28 cellular contexts compared by ENCODE assay signal in genomic region chr4:26995316-26995715, GRCh38.
DNase-seq lines count a peak whose midpoint lies in the region; ATAC-seq, FAIRE-seq and TF ChIP-seq lines count a peak whose summit lies in the region.
"Had no signal": no experiment of that assay in that cellular context is flagged by ENCODE, and none has a peak within 500 bp of the region (broad histone marks: within the 10 kb centered on the region; RNA-seq: fewer than 3 reads in every experiment).

No MANE protein-coding gene starts in this region.

- H3K9me2 ChIP-seq in GM23338 (ENCODE audit: insufficient read depth), result 0 out of 2 replicates have a peak, but pooled peaks cover 3% of the 10 kb centered on the region

- intact Hi-C loops in activated CD4-positive, alpha-beta memory T cell treated with anti-CD3 and anti-CD28 coated beads for 36 hours (cut with micrococcal nuclease), result no loop called here
- intact Hi-C loops in pancreas (cut with DNase I), result loop anchor here in 1 of 3 donors (10.0 kb wide), 1 partner anchor 1021 kb away; no protein-coding TSS in a partner anchor

- H3K27ac Mint-ChIP-seq in activated CD4-positive, alpha-beta memory T cell treated with anti-CD3 and anti-CD28 coated beads for 36 hours, result peak overlapping the region; percentile 8
- H3K27ac Mint-ChIP-seq in activated CD4-positive, alpha-beta memory T cell treated with anti-CD3 and anti-CD28 coated beads, Interleukin-2, amount 10 ng/mL, durations not matched to agents 7 days and 5 days, result no peak overlapping the region
- H3K27ac Mint-ChIP-seq in GM23338 (no peak overlapping the region; the same call in 1 of the 2 replicates), T-cell (peak overlapping the region; percentile 1 to 3)
- H3K27ac Mint-ChIP-seq: CD4-positive, alpha-beta T cell had no signal

- WGBS in pancreas, 2 donors, result 94 to 97% methylated on average over 2 of the region's 2 CpGs

- H3K79me2 ChIP-seq in GM23338 (replicated peaks; ENCODE audit: insufficient read depth), result no peaks in the 10 kb centered on the region

- CTCF ChIA-PET in activated CD4-positive, alpha-beta memory T cell treated with anti-CD3 and anti-CD28 coated beads for 36 hours (lab: Charles Lee), result no interaction called here
- CTCF ChIA-PET in activated CD4-positive, alpha-beta memory T cell treated with anti-CD3 and anti-CD28 coated beads, Interleukin-2, amount 10 ng/mL, durations not matched to agents 7 days and 5 days (lab: Charles Lee), result no interaction called here
- CTCF ChIA-PET in T-cell (lab: Charles Lee), result no interaction called here

- H3K4me3 ChIP-seq in GM23338 (no peak overlapping the region), pancreas (no peak overlapping the region)
- H3K4me3 ChIP-seq: BLaER1, GM12878, HAP-1, SJCRH30 had no signal

- no peak overlapping the region for H3K4me2 ChIP-seq in GM23338
- H3K4me2 ChIP-seq: BLaER1, KMS-11 had no signal

- no peak for DNase-seq in activated CD4-positive, alpha-beta memory T cell treated with anti-CD3 and anti-CD28 coated beads for 36 hours
- no peak for DNase-seq in activated CD4-positive, alpha-beta memory T cell treated with anti-CD3 and anti-CD28 coated beads, Interleukin-2, amount 10 ng/mL, durations not matched to agents 7 days and 5 days
- DNase-seq in GM23338 (ENCODE audit: low spot score) (peak; percentile 21), T-cell (no peak), pancreas (no peak), NCI-H146 (lab: John Stamatoyannopoulos, UW) (no peak)
- DNase-seq in activated effector memory CD4-positive, alpha-beta T cell treated with Interleukin-2 at 50 U/mL for 16 hours, result no peak
- DNase-seq: Caco-2; CD4-positive, alpha-beta T cell; DMS 273 treated with DMSO at 0.1 percent for 48 hours; DMS79 treated with DMSO at 0.1 percent for 48 hours; IMR-90; MV-4-11; NCI-H1105 treated with DMSO at 0.1 percent for 48 hours; NCI-H187 treated with DMSO at 0.1 percent for 48 hours; NCI-H2107; NCI-H226; NCI-H510A treated with DMSO at 0.1 percent for 48 hours; NCI-H748 treated with DMSO at 0.1 percent for 48 hours; OCI-M1; SJCRH30 had no signal

- no peaks in the 10 kb centered on the region for H3K27me3 Mint-ChIP-seq in activated CD4-positive, alpha-beta memory T cell treated with anti-CD3 and anti-CD28 coated beads for 36 hours
- no peaks in the 10 kb centered on the region for H3K27me3 Mint-ChIP-seq in activated CD4-positive, alpha-beta memory T cell treated with anti-CD3 and anti-CD28 coated beads, Interleukin-2, amount 10 ng/mL, durations not matched to agents 7 days and 5 days
- no peaks in the 10 kb centered on the region for H3K27me3 Mint-ChIP-seq in GM23338 (ENCODE audit: insufficient read depth, low read depth, poor library complexity)
- no peaks in the 10 kb centered on the region for H3K27me3 Mint-ChIP-seq in T-cell
- H3K27me3 Mint-ChIP-seq: CD4-positive, alpha-beta T cell had no signal

- POLR2A ChIA-PET in activated CD4-positive, alpha-beta memory T cell treated with anti-CD3 and anti-CD28 coated beads for 36 hours (lab: Charles Lee), result no interaction called here
- POLR2A ChIA-PET in activated CD4-positive, alpha-beta memory T cell treated with anti-CD3 and anti-CD28 coated beads, Interleukin-2, amount 10 ng/mL, durations not matched to agents 7 days and 5 days (lab: Charles Lee), result no interaction called here
- POLR2A ChIA-PET in T-cell (lab: Charles Lee), result no interaction called here

- H2AFZ ChIP-seq in GM23338, result no peak overlapping the region

- no peak overlapping the region for H3K27ac ChIP-seq in GM23338 (ENCODE audit: low read depth)
- H3K27ac ChIP-seq in pancreas, result no peak overlapping the region
- H3K27ac ChIP-seq: BLaER1, KMS-11, SJCRH30 had no signal

- no peaks in the 10 kb centered on the region for H4K20me1 ChIP-seq in GM23338 (replicated peaks; ENCODE audit: insufficient read depth)

- H3K27me3 ChIP-seq in GM23338 (ENCODE audit: insufficient read depth), result no peaks in the 10 kb centered on the region
- H3K27me3 ChIP-seq in pancreas, result no peaks in the 10 kb centered on the region
- H3K27me3 ChIP-seq: BLaER1, SJCRH30 had no signal

- H3K9me3 Mint-ChIP-seq in activated CD4-positive, alpha-beta memory T cell treated with anti-CD3 and anti-CD28 coated beads for 36 hours, result peaks cover 5% of the 10 kb centered on the region
- H3K9me3 Mint-ChIP-seq in activated CD4-positive, alpha-beta memory T cell treated with anti-CD3 and anti-CD28 coated beads, Interleukin-2, amount 10 ng/mL, durations not matched to agents 7 days and 5 days, result peaks cover 3% of the 10 kb centered on the region
- H3K9me3 Mint-ChIP-seq in GM23338 (peaks cover 4% of the 10 kb centered on the region; the same call in 2 of the 3 replicates), T-cell (peaks cover 0 to 4% (median 3%) of the 10 kb centered on the region in 3 donors)
- H3K9me3 Mint-ChIP-seq: CD4-positive, alpha-beta T cell had no signal

- H3F3A ChIP-seq in GM23338 (replicated peaks; ENCODE audit: low read depth), result no peaks in the 10 kb centered on the region

- H3K4me1 ChIP-seq in GM23338 (ENCODE audit: insufficient read depth), result peaks cover 13% of the 10 kb centered on the region
- peaks cover 0 to 11% (median 4%) of the 10 kb centered on the region in 3 donors for H3K4me1 ChIP-seq in pancreas
- H3K4me1 ChIP-seq: Caco-2, HAP-1 had no signal

- FAIRE-seq in islet of Langerhans (lab: Jason Lieb, UNC) (peak; percentile 9), pancreas (lab: Jason Lieb, UNC) (no peak)
- FAIRE-seq: GM12878, HTR-8/SVneo, RCC 7860 had no signal

- no peaks in the 10 kb centered on the region for H3K9me3 ChIP-seq in pancreas
- H3K9me3 ChIP-seq: Caco-2, HAP-1, SJCRH30 had no signal

- H3K36me3 ChIP-seq in GM23338 (ENCODE audit: insufficient read depth) (no peaks in the 10 kb centered on the region), pancreas (no peaks in the 10 kb centered on the region)
- H3K36me3 ChIP-seq: HAP-1, SJCRH30 had no signal

- no peak for ATAC-seq in GM23338
- no peak for ATAC-seq in T-cell (replicated peaks in 1 of 4)
- ATAC-seq in pancreas, result no peak
- ATAC-seq: GM12878 had no signal

- H3K4me1 Mint-ChIP-seq in activated CD4-positive, alpha-beta memory T cell treated with anti-CD3 and anti-CD28 coated beads for 36 hours (ENCODE audit: low read depth), result peaks cover 27% of the 10 kb centered on the region
- peaks cover 15% of the 10 kb centered on the region for H3K4me1 Mint-ChIP-seq in activated CD4-positive, alpha-beta memory T cell treated with anti-CD3 and anti-CD28 coated beads, Interleukin-2, amount 10 ng/mL, durations not matched to agents 7 days and 5 days
- H3K4me1 Mint-ChIP-seq in GM23338, result no peaks in the 10 kb centered on the region; the same call in none of the 3 replicates
- H3K4me1 Mint-ChIP-seq in T-cell, result peaks cover 17 to 29% (median 21%) of the 10 kb centered on the region in 3 donors

- H3K36me3 Mint-ChIP-seq in activated CD4-positive, alpha-beta memory T cell treated with anti-CD3 and anti-CD28 coated beads for 36 hours, result peaks cover 17% of the 10 kb centered on the region
- H3K36me3 Mint-ChIP-seq in activated CD4-positive, alpha-beta memory T cell treated with anti-CD3 and anti-CD28 coated beads, Interleukin-2, amount 10 ng/mL, durations not matched to agents 7 days and 5 days (ENCODE audit: low read depth), result peaks cover 14% of the 10 kb centered on the region
- H3K36me3 Mint-ChIP-seq in GM23338 (ENCODE audit: low read depth) (0 out of 3 replicates have a peak, but pooled peaks cover 3% of the 10 kb centered on the region), T-cell (peaks cover 25% of the 10 kb centered on the region)

- TF ChIP-seq CTCF in GM23338 (conservative IDR thresholded peaks at IDR 0.05; ENCODE audit: low read depth in 2 of 2), result no peak
- TF ChIP-seq CTCF in pancreas (IDR thresholded peaks at IDR 0.05), result no peak

- H3K4me3 Mint-ChIP-seq in activated CD4-positive, alpha-beta memory T cell treated with anti-CD3 and anti-CD28 coated beads for 36 hours, result no peak overlapping the region
- no peak overlapping the region for H3K4me3 Mint-ChIP-seq in activated CD4-positive, alpha-beta memory T cell treated with anti-CD3 and anti-CD28 coated beads, Interleukin-2, amount 10 ng/mL, durations not matched to agents 7 days and 5 days
- H3K4me3 Mint-ChIP-seq in GM23338 (no peak overlapping the region), T-cell (no peak overlapping the region)
- H3K4me3 Mint-ChIP-seq: CD4-positive, alpha-beta T cell had no signal

TF ChIP-seq in GM23338, 12 proteins besides CTCF, POLR2A, EP300 and RAD21 (continues in another document):
- TF ChIP-seq NANOG (IDR thresholded peaks at IDR 0.05; ENCODE audit: borderline replicate concordance) (no peak), POLR2AphosphoS5 (IDR thresholded peaks at IDR 0.05; ENCODE audit: low read depth) (no peak), ZNF331 (CRISPR knock-in tag; IDR thresholded peaks at IDR 0.05; ENCODE audit: low read depth) (no peak), JUNB (IDR thresholded peaks at IDR 0.05; ENCODE audit: unreplicated experiment) (no peak), EZH2phosphoT487 (IDR thresholded peaks at IDR 0.05; ENCODE audit: unreplicated experiment) (no peak), CREB1 (CRISPR knock-in tag; IDR thresholded peaks at IDR 0.05; ENCODE audit: low read depth) (no peak), ZNF114 (CRISPR knock-in tag; IDR thresholded peaks at IDR 0.05) (no peak), ETS1 (IDR thresholded peaks at IDR 0.05) (no peak), EZH2 (IDR thresholded peaks at IDR 0.05; ENCODE audit: low read depth, unreplicated experiment) (no peak)

Comparison
In these comparisons a context has a peak if more than half of its experiments do, and no peak if none do; other contexts are left out.
1. H3K27ac Mint-ChIP-seq: peak in activated CD4-positive, alpha-beta memory T cell treated with anti-CD3 and anti-CD28 coated beads for 36 hours (single experiment) and T-cell (2 of 2); none in activated CD4-positive, alpha-beta memory T cell treated with anti-CD3 and anti-CD28 coated beads, Interleukin-2, amount 10 ng/mL, durations not matched to agents 7 days and 5 days (single experiment) and GM23338 (single experiment).